ENCODE assay signal across 8 cellular contexts in the genomic region with DNA sequence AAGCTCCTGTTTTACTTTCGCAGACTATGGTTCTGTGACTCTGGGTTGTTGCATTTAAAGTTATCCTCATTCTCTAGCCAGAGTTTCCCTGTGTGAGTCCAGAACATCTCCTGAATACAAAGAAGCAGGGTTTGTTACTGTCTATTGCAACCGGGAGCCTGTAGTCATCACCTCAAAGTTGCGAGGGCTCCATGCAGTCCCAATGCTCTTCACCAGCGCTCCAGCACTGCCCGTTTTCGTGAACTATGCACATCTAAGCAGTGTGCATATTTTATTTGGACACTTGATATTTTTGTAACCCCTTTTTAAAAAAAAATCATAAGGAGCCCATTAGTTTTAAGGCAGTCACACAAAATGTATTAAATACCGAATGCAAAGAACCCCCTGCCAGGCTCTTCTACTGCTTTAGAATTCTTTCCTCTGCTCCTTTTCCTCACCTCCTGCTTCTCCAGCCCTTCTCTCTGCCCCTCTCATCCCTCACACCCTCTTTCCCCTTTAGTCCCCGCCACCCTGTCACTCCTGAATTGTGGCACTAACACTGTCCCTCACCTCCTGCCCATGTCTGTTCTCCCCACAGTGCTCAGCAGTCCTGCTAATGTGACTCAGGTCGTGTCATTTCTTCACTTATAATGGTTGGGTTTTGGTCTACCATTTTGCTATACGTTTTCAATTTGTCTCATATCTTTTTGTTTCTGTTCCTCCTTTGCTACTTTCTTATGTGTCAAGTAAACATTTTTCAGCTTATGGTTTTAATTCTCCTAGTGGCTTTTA. TPM values are rescaled to one million over a fixed set of nuclear protein-coding genes. Genes with fewer than 3 reads are reported as not detected.
A peak's percentile ranks its signal among the peaks of the same experiment; 100 is the strongest.
DNase-seq lines count a peak whose midpoint lies in the region; ATAC-seq and TF ChIP-seq lines count a peak whose summit lies in the region.

No MANE protein-coding gene starts in this region.

- H3K4me1 ChIP-seq in DND-41 (ENCODE audit: insufficient read depth, low read length) (peaks cover 20% of the 10 kb centered on the region), endodermal cell (ENCODE audit: control insufficient read depth, insufficient read depth, low read length) (no peaks in the 10 kb centered on the region)

- H3K27ac ChIP-seq in DND-41 (ENCODE audit: low read length) = no peak overlapping the region
- no peak overlapping the region for H3K27ac ChIP-seq in endodermal cell (ENCODE audit: low read depth, low read length)

- TF ChIP-seq CTCF in DND-41 (IDR thresholded peaks at IDR 0.05; ENCODE audit: borderline replicate concordance, extremely low read depth, low read length, poor library complexity, severe bottlenecking) (no peak), endodermal cell (conservative IDR thresholded peaks at IDR 0.05) (no peak), progenitor cell of endocrine pancreas (IDR thresholded peaks at IDR 0.05; ENCODE audit: unreplicated experiment) (no peak)

- H3K36me3 ChIP-seq in DND-41 (ENCODE audit: insufficient read depth, low read length) = peaks cover 24% of the 10 kb centered on the region
- no peaks in the 10 kb centered on the region for H3K36me3 ChIP-seq in endodermal cell (ENCODE audit: control insufficient read depth, insufficient read depth, low read length)

- H3K36me3 Mint-ChIP-seq in endodermal cell (ENCODE audit: low read depth) (peaks cover 29% of the 10 kb centered on the region), progenitor cell of endocrine pancreas (ENCODE audit: insufficient read depth) (peaks cover 13% of the 10 kb centered on the region)

- H3K27me3 Mint-ChIP-seq in endodermal cell (ENCODE audit: insufficient read depth) (peaks cover 60% of the 10 kb centered on the region), progenitor cell of endocrine pancreas (peaks cover 57% of the 10 kb centered on the region)

- peak overlapping the region; percentile 70 for H3K4me3 Mint-ChIP-seq in endodermal cell
- H3K4me3 Mint-ChIP-seq in progenitor cell of endocrine pancreas (ENCODE audit: low read depth) = peak overlapping the region; percentile 79

- ATAC-seq in DND-41 (ENCODE audit: insufficient read depth, low read depth) (no peak), GM21423 (IDR thresholded peaks at IDR 0.05; ENCODE audit: unreplicated experiment) (no peak), HG03025 (IDR thresholded peaks at IDR 0.05; ENCODE audit: low FRiP score, unreplicated experiment) (no peak), HG02798 (IDR thresholded peaks at IDR 0.05; ENCODE audit: poor library complexity, unreplicated experiment) (no peak)

- 67 to 70% methylated on average over 3 to 10 of the region's 10 CpGs for WGBS in endodermal cell (ENCODE audit: insufficient coverage in 1 of 2, insufficient read length in 1 of 2), 2 experiments

- peak overlapping the region; percentile 81 for H3K9ac ChIP-seq in DND-41 (ENCODE audit: low read depth, low read length)
- H3K9ac ChIP-seq in endodermal cell (ENCODE audit: extremely low read depth, low read length, poor library complexity, severe bottlenecking) = no peak overlapping the region

- H3K4me2 ChIP-seq in DND-41 (ENCODE audit: insufficient read depth, low read length) = peak overlapping the region; percentile 85

- H3K9me3 ChIP-seq in DND-41 (ENCODE audit: insufficient read depth, low read length, severe bottlenecking) (no peaks in the 10 kb centered on the region), endodermal cell (ENCODE audit: control insufficient read depth, low read length) (no peaks in the 10 kb centered on the region)

- H3K9me3 Mint-ChIP-seq in endodermal cell (no peaks in the 10 kb centered on the region), progenitor cell of endocrine pancreas (ENCODE audit: low read depth) (no peaks in the 10 kb centered on the region)

- H3K4me1 Mint-ChIP-seq in endodermal cell (peaks cover 8% of the 10 kb centered on the region), progenitor cell of endocrine pancreas (ENCODE audit: low read depth) (peaks cover 4% of the 10 kb centered on the region)

- peaks cover 8% of the 10 kb centered on the region for H3K27me3 ChIP-seq in DND-41 (ENCODE audit: insufficient read depth, low read length, poor library complexity)
- H3K27me3 ChIP-seq in endodermal cell (ENCODE audit: control insufficient read depth, insufficient read depth, low read length, poor library complexity, severe bottlenecking) = peaks cover 41% of the 10 kb centered on the region

- peaks cover 8% of the 10 kb centered on the region for H3K79me2 ChIP-seq in DND-41 (ENCODE audit: insufficient read depth, low read length)

- no peak overlapping the region for H3K27ac Mint-ChIP-seq in endodermal cell
- peak overlapping the region; percentile 26 for H3K27ac Mint-ChIP-seq in progenitor cell of endocrine pancreas

- H4K20me1 ChIP-seq in DND-41 (ENCODE audit: insufficient read depth, low read length) = peaks cover 9% of the 10 kb centered on the region; the same call in 1 of the 2 replicates

- DNase-seq in DND-41 (no peak), RPMI7951 (ENCODE audit: low read depth) (peak; percentile 7), endodermal cell (no peak), progenitor cell of endocrine pancreas (ENCODE audit: low spot score, unreplicated experiment) (no peak), T-helper 9 cell (no peak)

- H3K4me3 ChIP-seq in DND-41 (ENCODE audit: low read depth in 1 of 2, low read length in 2 of 2) (0 out of 4 replicates have a peak overlapping the region, but pooled peaks of 1 of the 2 experiments have one; percentile 71), endodermal cell (ENCODE audit: low read length) (peak overlapping the region; percentile 79)

- peak overlapping the region; percentile 88 for H2AFZ ChIP-seq in DND-41 (ENCODE audit: low read depth, low read length)

RNA-seq across cellular contexts. Expression of gene HLA-C, which starts 1.1 kb away (rescaled TPM):
- total RNA-seq in RPMI7951 (2014; rRNA removed; shearing (Covaris generic)) = 1,008 and 1,072 TPM in 2 replicates
- total RNA-seq in endodermal cell (100 to 1,000 TPM; 248 to 442 TPM), progenitor cell of endocrine pancreas (137 and 141 TPM in 2 replicates)
- 108 TPM for polyA plus RNA-seq in endodermal cell (2013, experiment 1 of 2)
- 92.0 TPM for polyA plus RNA-seq in endodermal cell (2013, experiment 2 of 2)
